ENCODE assay signal across 1 cellular context in the genomic region with DNA sequence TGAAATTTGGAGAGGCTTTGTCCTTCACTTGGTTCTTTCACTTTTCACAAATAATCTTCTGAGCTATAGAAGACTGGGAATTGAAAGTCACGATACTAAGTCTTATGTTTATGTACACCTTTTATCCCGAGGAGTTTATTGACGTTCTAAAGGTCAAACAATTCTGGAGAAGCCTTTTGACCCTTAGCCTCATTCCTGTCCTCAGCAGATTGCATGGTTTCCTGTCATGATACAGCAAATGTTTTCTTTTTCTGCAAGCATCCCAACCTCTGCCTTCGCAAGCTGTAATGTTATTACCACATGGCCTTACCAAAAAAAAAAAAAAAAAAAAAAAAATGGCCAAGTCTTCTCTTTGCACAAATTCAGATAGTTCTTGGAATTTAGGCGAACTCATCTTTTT.
TF ChIP-seq lines count a peak whose summit lies in the region.

No MANE protein-coding gene starts in this region.

TF ChIP-seq in HepG2, 621 proteins besides CTCF, POLR2A, EP300 and RAD21 (continued from another document):
- TF ChIP-seq, protein P1, sequence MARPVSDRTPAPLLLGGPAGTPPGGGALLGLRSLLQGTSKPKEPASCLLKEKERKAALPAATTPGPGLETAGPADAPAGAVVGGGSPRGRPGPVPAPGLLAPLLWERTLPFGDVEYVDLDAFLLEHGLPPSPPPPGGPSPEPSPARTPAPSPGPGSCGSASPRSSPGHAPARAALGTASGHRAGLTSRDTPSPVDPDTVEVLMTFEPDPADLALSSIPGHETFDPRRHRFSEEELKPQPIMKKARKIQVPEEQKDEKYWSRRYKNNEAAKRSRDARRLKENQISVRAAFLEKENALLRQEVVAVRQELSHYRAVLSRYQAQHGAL (CRISPR knock-in tag; IDR thresholded peaks at IDR 0.05; ENCODE audit: not compliant biosample characterization): no peak
